ENCODE assay signal across 8 cellular contexts in genomic region chr2:69724540-69725159, GRCh38. TPM values are rescaled to one million over a fixed set of nuclear protein-coding genes. Genes with fewer than 3 reads are reported as not detected.
A peak's percentile ranks its signal among the peaks of the same experiment; 100 is the strongest.
DNase-seq lines count a peak whose midpoint lies in the region; ATAC-seq and TF ChIP-seq lines count a peak whose summit lies in the region.

No MANE protein-coding gene starts in this region.

- peak overlapping the region; percentile 30 to 56 (median 53) for H3K4me3 ChIP-seq in liver (ENCODE audit: low read depth in 1 of 3, low read length in 3 of 3)

- no peaks in the 10 kb centered on the region for H3K36me3 ChIP-seq in liver (ENCODE audit: control insufficient read depth in 4 of 4, insufficient read depth in 3 of 4, low read depth in 1 of 4, low read length in 3 of 4)

- no peak overlapping the region for H3K9ac ChIP-seq in liver (ENCODE audit: low read depth in 1 of 2, low read length in 2 of 2)

- H3K27me3 Mint-ChIP-seq in activated CD4-positive, alpha-beta T cell treated with anti-CD3 and anti-CD28 coated beads, Interleukin-2, amount 10 ng/mL, durations not matched to agents 24 days and 14 days: peaks cover 3% of the 10 kb centered on the region

- peak; percentile 96 to 98 for TF ChIP-seq RAD21 in liver (IDR thresholded peaks at IDR 0.05)

- ATAC-seq in HG03378 (IDR thresholded peaks at IDR 0.05; ENCODE audit: unreplicated experiment): peak; percentile 83
- no peak for ATAC-seq in GM18867 (IDR thresholded peaks at IDR 0.05; ENCODE audit: unreplicated experiment)

- DNase-seq in GM10248 (ENCODE audit: extremely low spot score) (peak; percentile 71), NCI-H524 treated with DMSO at 0.1 percent for 48 hours (lab: John Stamatoyannopoulos, UW) (peak; percentile 5), dermis blood vessel endothelial cell (peak; percentile 88)
- DNase-seq in activated CD4-positive, alpha-beta T cell treated with anti-CD3 and anti-CD28 coated beads, Interleukin-2, amount 10 ng/mL, durations not matched to agents 24 days and 14 days: peak; percentile 96
- peak; percentile 74 to 84 for DNase-seq in stimulated activated CD4-positive, alpha-beta T cell treated with anti-CD3 and anti-CD28 coated beads, Interleukin-4, amount 100 ng/mL, for 4 hours

- H3K27ac ChIP-seq in liver (ENCODE audit: low read depth in 1 of 2, low read length in 2 of 2): no peak overlapping the region

- H3K4me3 Mint-ChIP-seq in activated CD4-positive, alpha-beta T cell treated with anti-CD3 and anti-CD28 coated beads, Interleukin-2, amount 10 ng/mL, durations not matched to agents 24 days and 14 days: peak overlapping the region; percentile 70

- peaks cover 3% of the 10 kb centered on the region for H3K4me1 Mint-ChIP-seq in activated CD4-positive, alpha-beta T cell treated with anti-CD3 and anti-CD28 coated beads, Interleukin-2, amount 10 ng/mL, durations not matched to agents 24 days and 14 days

- no peaks in the 10 kb centered on the region for H3K9me3 ChIP-seq in liver (ENCODE audit: control insufficient read depth in 4 of 4, low read length in 3 of 4)

- no peak overlapping the region for H3K27ac Mint-ChIP-seq in activated CD4-positive, alpha-beta T cell treated with anti-CD3 and anti-CD28 coated beads, Interleukin-2, amount 10 ng/mL, durations not matched to agents 24 days and 14 days

- TF ChIP-seq CTCF in GM10248 (IDR thresholded peaks at IDR 0.05; ENCODE audit: control extremely low read depth, extremely low read depth, low read depth, missing control alignments) (peak; percentile 94), liver (IDR thresholded peaks at IDR 0.05; ENCODE audit: low read depth, low read length, missing input control) (peak; percentile 93)

- WGBS in liver: 4% methylated on average over 13 of the region's 13 CpGs

- no peaks in the 10 kb centered on the region for H3K27me3 ChIP-seq in liver (ENCODE audit: control insufficient read depth in 4 of 4, insufficient read depth in 4 of 4, low read length in 3 of 4)

- peaks cover 0 to 10% (median 2%) of the 10 kb centered on the region in 4 donors for H3K4me1 ChIP-seq in liver (ENCODE audit: control insufficient read depth in 4 of 4, insufficient read depth in 4 of 4, low read length in 3 of 4)

- no peaks in the 10 kb centered on the region for H3K36me3 Mint-ChIP-seq in activated CD4-positive, alpha-beta T cell treated with anti-CD3 and anti-CD28 coated beads, Interleukin-2, amount 10 ng/mL, durations not matched to agents 24 days and 14 days (ENCODE audit: low read depth)

- POLR2A ChIA-PET in GM10248 (lab: Yijun Ruan, JAX): interaction anchor here (1.4 kb wide), 1 partner anchor 189 kb away, joined by 9 read pairs; the partner anchor contains the start of gene MXD1

- CTCF ChIA-PET in GM10248 (lab: Yijun Ruan, JAX): interaction anchor here (0.6 to 5.8 kb wide), 103 partner anchors 10 to 931 kb away, joined by 3 to 351 read pairs (median 4); partner anchors contain the start of genes ANXA4, FAM136A, GMCL1 and MXD1

- intact Hi-C loops in activated CD4-positive, alpha-beta T cell treated with anti-CD3 and anti-CD28 coated beads, Interleukin-2, amount 10 ng/mL, durations not matched to agents 24 days and 14 days (cut with micrococcal nuclease): loop anchor here (1.0 to 10.0 kb wide), 2 partner anchors 93 to 170 kb away; partner anchors contain the start of gene SNRNP27

- H3K9me3 Mint-ChIP-seq in activated CD4-positive, alpha-beta T cell treated with anti-CD3 and anti-CD28 coated beads, Interleukin-2, amount 10 ng/mL, durations not matched to agents 24 days and 14 days: no peaks in the 10 kb centered on the region

TF ChIP-seq in liver, 16 proteins besides CTCF, POLR2A, EP300 and RAD21:
- TF ChIP-seq EGR1 (IDR thresholded peaks at IDR 0.05; ENCODE audit: low read depth in 2 of 2) (peak in 1 of 2 donors; percentile 15), HNF4A (conservative IDR thresholded peaks at IDR 0.05) (no peak), HNF4G (IDR thresholded peaks at IDR 0.05) (no peak), ZBTB33 (IDR thresholded peaks at IDR 0.05) (no peak), REST (IDR thresholded peaks at IDR 0.05) (no peak), MAX (IDR thresholded peaks at IDR 0.05) (no peak), FOXA2 (IDR thresholded peaks at IDR 0.05) (no peak)

RNA-seq across cellular contexts. Expression of gene ANXA4, which starts 17.3 kb away (rescaled TPM):
- total RNA-seq in activated CD4-positive, alpha-beta T cell treated with anti-CD3 and anti-CD28 coated beads, Interleukin-2, amount 10 ng/mL, durations not matched to agents 24 days and 14 days: 47.4 and 49.0 TPM in 2 replicates
- total RNA-seq in dermis blood vessel endothelial cell: 37.3 and 44.0 TPM in 2 replicates
- 10 to 100 TPM; 17.6 to 48.9 TPM for total RNA-seq in liver
- 100 to 1,000 TPM in 1 of 2 donors, 10 to 100 TPM in 1; 69.9 to 135 TPM for polyA plus RNA-seq in liver

Comparison
In these comparisons a context has a peak if more than half of its experiments do, and no peak if none do; other contexts are left out.
1. DNase-seq: peak in every context shown above with its lines; median percentile 96 in activated CD4-positive, alpha-beta T cell treated with anti-CD3 and anti-CD28 coated beads, Interleukin-2, amount 10 ng/mL, durations not matched to agents 24 days and 14 days; 88 in dermis blood vessel endothelial cell; 79 in stimulated activated CD4-positive, alpha-beta T cell treated with anti-CD3 and anti-CD28 coated beads, Interleukin-4, amount 100 ng/mL, for 4 hours; 71 in GM10248; 5 in NCI-H524 treated with DMSO at 0.1 percent for 48 hours.